ENCODE assay signal across 1 cellular context in the genomic region with DNA sequence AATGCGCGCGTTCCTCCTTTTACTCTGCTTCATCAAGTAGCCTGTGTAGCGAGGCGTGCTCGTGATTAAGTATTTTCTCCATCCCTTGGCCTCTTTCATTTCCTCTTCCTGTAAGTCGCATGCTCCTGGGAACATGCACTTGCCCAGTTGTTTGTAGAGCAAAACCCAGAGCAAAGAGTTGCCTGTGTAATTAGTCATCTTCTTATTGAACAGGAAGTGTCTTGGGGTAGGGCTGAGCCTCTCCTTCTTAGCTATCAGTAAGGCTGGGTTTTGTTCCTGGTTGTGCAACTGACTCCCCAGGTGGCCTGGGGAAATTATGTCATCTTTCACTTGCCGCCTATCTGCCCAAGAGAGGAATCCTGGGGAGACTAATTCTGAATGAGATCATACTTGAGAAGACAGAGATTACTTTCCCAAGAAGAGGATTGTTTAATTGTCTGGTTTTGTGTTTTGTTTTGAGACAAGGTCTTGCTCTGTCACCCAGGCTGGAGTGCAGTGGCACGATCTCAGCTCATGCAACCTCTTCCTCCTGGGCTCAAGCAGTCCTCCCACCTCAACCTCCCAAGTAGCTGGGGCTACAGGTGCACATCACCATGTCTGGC.
TF ChIP-seq lines count a peak whose summit lies in the region.

No MANE protein-coding gene starts in this region.

TF ChIP-seq in K562, 482 proteins besides CTCF, POLR2A, EP300 and RAD21 (continued from another document and continues in another):
- TF ChIP-seq, protein P1, sequence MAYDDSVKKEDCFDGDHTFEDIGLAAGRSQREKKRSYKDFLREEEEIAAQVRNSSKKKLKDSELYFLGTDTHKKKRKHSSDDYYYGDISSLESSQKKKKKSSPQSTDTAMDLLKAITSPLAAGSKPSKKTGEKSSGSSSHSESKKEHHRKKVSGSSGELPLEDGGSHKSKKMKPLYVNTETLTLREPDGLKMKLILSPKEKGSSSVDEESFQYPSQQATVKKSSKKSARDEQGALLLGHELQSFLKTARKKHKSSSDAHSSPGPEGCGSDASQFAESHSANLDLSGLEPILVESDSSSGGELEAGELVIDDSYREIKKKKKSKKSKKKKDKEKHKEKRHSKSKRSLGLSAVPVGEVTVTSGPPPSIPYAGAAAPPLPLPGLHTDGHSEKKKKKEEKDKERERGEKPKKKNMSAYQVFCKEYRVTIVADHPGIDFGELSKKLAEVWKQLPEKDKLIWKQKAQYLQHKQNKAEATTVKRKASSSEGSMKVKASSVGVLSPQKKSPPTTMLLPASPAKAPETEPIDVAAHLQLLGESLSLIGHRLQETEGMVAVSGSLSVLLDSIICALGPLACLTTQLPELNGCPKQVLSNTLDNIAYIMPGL (CRISPR knock-in tag; IDR thresholded peaks at IDR 0.05), result no peak
- TF ChIP-seq LARP7 (IDR thresholded peaks at IDR 0.05) (no peak), SPI1 (IDR thresholded peaks at IDR 0.05; ENCODE audit: borderline replicate concordance, low read depth, low read length) (peak; percentile 76; the same call in 1 of the 2 replicates), ZFP36 (IDR thresholded peaks at IDR 0.05; ENCODE audit: low read depth, low read length, partially characterized antibody) (peak; percentile 25), SETDB1 (IDR thresholded peaks at IDR 0.05; ENCODE audit: low read length) (no peak), KLF10 (CRISPR knock-in tag; IDR thresholded peaks at IDR 0.05) (no peak), CBX8 (IDR thresholded peaks at IDR 0.05; ENCODE audit: borderline replicate concordance, extremely low read depth, low read depth, low read length, poor library complexity, severe bottlenecking) (no peak), IFI16 (CRISPR knock-in tag; IDR thresholded peaks at IDR 0.05) (no peak), GATA2 (CRISPR knock-in tag; IDR thresholded peaks at IDR 0.05) (no peak), MCM2 (IDR thresholded peaks at IDR 0.05; ENCODE audit: low read depth) (no peak), ZBTB8A (IDR thresholded peaks at IDR 0.05; ENCODE audit: partially characterized antibody) (no peak), ZEB2 (IDR thresholded peaks at IDR 0.05) (peak; percentile 81), CREB1 (IDR thresholded peaks at IDR 0.05) (no peak), CREB1 (CRISPR knock-in tag; IDR thresholded peaks at IDR 0.05) (no peak), MTA2 (IDR thresholded peaks at IDR 0.05; ENCODE audit: low read depth) (no peak), ZNF24 (IDR thresholded peaks at IDR 0.05) (0 out of 2 replicates have a peak, but pooled peaks have one; percentile 24), KLF1 (tag; IDR thresholded peaks at IDR 0.05) (no peak), ZNF12 (CRISPR knock-in tag; IDR thresholded peaks at IDR 0.05) (no peak), KDM2B (CRISPR knock-in tag; IDR thresholded peaks at IDR 0.05) (no peak), POLR2AphosphoS5 (IDR thresholded peaks at IDR 0.05; ENCODE audit: control insufficient read depth, insufficient read depth, low read depth, low read length) (peak; percentile 59; the same call in 1 of the 2 replicates), HIVEP1 (CRISPR knock-in tag; IDR thresholded peaks at IDR 0.05) (no peak), GABPB2 (CRISPR knock-in tag; conservative IDR thresholded peaks at IDR 0.05) (no peak), PYGO2 (tag; IDR thresholded peaks at IDR 0.05) (no peak), ZNF3 (CRISPR knock-in tag; IDR thresholded peaks at IDR 0.05) (no peak), SIN3A (IDR thresholded peaks at IDR 0.05; ENCODE audit: borderline replicate concordance in 2 of 2, control insufficient read depth in 1 of 2, low read depth in 2 of 2, low read length in 2 of 2) (no peak), HDAC2 (IDR thresholded peaks at IDR 0.05) (peak; percentile 57; the same call in 1 of the 2 replicates), ZKSCAN1 (IDR thresholded peaks at IDR 0.05; ENCODE audit: low read depth, low read length) (no peak), CBFA2T2 (conservative IDR thresholded peaks at IDR 0.05) (peak; percentile 57), PML (IDR thresholded peaks at IDR 0.05; ENCODE audit: low read length) (no peak), ZNF77 (CRISPR knock-in tag; IDR thresholded peaks at IDR 0.05) (no peak), NR2C1 (IDR thresholded peaks at IDR 0.05) (no peak), NR2C1 (tag; IDR thresholded peaks at IDR 0.05) (no peak), CBX5 (IDR thresholded peaks at IDR 0.05; ENCODE audit: borderline replicate concordance, low read depth) (no peak; the same call in 1 of the 2 replicates)
- TF ChIP-seq, protein P2, sequence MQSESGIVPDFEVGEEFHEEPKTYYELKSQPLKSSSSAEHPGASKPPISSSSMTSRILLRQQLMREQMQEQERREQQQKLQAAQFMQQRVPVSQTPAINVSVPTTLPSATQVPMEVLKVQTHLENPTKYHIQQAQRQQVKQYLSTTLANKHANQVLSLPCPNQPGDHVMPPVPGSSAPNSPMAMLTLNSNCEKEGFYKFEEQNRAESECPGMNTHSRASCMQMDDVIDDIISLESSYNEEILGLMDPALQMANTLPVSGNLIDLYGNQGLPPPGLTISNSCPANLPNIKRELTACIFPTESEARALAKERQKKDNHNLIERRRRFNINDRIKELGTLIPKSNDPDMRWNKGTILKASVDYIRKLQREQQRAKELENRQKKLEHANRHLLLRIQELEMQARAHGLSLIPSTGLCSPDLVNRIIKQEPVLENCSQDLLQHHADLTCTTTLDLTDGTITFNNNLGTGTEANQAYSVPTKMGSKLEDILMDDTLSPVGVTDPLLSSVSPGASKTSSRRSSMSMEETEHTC (IDR thresholded peaks at IDR 0.05), result no peak
- TF ChIP-seq, protein P3, sequence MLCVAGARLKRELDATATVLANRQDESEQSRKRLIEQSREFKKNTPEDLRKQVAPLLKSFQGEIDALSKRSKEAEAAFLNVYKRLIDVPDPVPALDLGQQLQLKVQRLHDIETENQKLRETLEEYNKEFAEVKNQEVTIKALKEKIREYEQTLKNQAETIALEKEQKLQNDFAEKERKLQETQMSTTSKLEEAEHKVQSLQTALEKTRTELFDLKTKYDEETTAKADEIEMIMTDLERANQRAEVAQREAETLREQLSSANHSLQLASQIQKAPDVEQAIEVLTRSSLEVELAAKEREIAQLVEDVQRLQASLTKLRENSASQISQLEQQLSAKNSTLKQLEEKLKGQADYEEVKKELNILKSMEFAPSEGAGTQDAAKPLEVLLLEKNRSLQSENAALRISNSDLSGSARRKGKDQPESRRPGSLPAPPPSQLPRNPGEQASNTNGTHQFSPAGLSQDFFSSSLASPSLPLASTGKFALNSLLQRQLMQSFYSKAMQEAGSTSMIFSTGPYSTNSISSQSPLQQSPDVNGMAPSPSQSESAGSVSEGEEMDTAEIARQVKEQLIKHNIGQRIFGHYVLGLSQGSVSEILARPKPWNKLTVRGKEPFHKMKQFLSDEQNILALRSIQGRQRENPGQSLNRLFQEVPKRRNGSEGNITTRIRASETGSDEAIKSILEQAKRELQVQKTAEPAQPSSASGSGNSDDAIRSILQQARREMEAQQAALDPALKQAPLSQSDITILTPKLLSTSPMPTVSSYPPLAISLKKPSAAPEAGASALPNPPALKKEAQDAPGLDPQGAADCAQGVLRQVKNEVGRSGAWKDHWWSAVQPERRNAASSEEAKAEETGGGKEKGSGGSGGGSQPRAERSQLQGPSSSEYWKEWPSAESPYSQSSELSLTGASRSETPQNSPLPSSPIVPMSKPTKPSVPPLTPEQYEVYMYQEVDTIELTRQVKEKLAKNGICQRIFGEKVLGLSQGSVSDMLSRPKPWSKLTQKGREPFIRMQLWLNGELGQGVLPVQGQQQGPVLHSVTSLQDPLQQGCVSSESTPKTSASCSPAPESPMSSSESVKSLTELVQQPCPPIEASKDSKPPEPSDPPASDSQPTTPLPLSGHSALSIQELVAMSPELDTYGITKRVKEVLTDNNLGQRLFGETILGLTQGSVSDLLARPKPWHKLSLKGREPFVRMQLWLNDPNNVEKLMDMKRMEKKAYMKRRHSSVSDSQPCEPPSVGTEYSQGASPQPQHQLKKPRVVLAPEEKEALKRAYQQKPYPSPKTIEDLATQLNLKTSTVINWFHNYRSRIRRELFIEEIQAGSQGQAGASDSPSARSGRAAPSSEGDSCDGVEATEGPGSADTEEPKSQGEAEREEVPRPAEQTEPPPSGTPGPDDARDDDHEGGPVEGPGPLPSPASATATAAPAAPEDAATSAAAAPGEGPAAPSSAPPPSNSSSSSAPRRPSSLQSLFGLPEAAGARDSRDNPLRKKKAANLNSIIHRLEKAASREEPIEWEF (CRISPR knock-in tag; IDR thresholded peaks at IDR 0.05), result no peak
- TF ChIP-seq, protein P4, sequence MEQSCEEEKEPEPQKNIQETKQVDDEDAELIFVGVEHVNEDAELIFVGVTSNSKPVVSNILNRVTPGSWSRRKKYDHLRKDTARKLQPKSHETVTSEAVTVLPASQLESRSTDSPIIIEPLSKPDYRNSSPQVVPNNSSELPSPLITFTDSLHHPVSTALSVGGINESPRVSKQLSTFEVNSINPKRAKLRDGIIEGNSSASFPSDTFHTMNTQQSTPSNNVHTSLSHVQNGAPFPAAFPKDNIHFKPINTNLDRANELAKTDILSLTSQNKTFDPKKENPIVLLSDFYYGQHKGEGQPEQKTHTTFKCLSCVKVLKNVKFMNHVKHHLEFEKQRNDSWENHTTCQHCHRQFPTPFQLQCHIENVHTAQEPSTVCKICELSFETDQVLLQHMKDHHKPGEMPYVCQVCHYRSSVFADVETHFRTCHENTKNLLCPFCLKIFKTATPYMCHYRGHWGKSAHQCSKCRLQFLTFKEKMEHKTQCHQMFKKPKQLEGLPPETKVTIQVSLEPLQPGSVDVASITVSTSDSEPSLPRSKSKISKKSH (CRISPR knock-in tag; IDR thresholded peaks at IDR 0.05), result no peak
- TF ChIP-seq, protein P5, sequence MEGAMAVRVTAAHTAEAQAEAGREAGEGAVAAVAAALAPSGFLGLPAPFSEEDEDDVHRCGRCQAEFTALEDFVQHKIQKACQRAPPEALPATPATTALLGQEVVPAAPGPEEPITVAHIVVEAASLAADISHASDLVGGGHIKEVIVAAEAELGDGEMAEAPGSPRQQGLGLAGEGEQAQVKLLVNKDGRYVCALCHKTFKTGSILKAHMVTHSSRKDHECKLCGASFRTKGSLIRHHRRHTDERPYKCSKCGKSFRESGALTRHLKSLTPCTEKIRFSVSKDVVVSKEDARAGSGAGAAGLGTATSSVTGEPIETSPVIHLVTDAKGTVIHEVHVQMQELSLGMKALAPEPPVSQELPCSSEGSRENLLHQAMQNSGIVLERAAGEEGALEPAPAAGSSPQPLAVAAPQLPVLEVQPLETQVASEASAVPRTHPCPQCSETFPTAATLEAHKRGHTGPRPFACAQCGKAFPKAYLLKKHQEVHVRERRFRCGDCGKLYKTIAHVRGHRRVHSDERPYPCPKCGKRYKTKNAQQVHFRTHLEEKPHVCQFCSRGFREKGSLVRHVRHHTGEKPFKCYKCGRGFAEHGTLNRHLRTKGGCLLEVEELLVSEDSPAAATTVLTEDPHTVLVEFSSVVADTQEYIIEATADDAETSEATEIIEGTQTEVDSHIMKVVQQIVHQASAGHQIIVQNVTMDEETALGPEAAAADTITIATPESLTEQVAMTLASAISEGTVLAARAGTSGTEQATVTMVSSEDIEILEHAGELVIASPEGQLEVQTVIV (CRISPR knock-in tag; IDR thresholded peaks at IDR 0.05; ENCODE audit: borderline replicate concordance), result no peak
- TF ChIP-seq, protein P6, sequence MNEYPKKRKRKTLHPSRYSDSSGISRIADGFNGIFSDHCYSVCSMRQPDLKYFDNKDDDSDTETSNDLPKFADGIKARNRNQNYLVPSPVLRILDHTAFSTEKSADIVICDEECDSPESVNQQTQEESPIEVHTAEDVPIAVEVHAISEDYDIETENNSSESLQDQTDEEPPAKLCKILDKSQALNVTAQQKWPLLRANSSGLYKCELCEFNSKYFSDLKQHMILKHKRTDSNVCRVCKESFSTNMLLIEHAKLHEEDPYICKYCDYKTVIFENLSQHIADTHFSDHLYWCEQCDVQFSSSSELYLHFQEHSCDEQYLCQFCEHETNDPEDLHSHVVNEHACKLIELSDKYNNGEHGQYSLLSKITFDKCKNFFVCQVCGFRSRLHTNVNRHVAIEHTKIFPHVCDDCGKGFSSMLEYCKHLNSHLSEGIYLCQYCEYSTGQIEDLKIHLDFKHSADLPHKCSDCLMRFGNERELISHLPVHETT (CRISPR knock-in tag; conservative IDR thresholded peaks at IDR 0.05 in 1 of 2, IDR thresholded peaks at IDR 0.05 in 1 of 2), result 0 out of 4 replicates have a peak, but pooled peaks of 1 of the 2 experiments have one; percentile 40
- TF ChIP-seq, protein P7, sequence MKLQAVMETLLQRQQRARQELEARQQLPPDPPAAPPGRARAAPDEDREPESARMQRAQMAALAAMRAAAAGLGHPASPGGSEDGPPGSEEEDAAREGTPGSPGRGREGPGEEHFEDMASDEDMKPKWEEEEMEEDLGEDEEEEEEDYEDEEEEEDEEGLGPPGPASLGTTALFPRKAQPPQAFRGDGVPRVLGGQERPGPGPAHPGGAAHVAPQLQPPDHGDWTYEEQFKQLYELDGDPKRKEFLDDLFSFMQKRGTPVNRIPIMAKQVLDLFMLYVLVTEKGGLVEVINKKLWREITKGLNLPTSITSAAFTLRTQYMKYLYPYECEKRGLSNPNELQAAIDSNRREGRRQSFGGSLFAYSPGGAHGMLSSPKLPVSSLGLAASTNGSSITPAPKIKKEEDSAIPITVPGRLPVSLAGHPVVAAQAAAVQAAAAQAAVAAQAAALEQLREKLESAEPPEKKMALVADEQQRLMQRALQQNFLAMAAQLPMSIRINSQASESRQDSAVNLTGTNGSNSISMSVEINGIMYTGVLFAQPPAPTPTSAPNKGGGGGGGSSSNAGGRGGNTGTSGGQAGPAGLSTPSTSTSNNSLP (IDR thresholded peaks at IDR 0.05; ENCODE audit: borderline replicate concordance, low read depth, low read length), result no peak
- TF ChIP-seq, protein P8, sequence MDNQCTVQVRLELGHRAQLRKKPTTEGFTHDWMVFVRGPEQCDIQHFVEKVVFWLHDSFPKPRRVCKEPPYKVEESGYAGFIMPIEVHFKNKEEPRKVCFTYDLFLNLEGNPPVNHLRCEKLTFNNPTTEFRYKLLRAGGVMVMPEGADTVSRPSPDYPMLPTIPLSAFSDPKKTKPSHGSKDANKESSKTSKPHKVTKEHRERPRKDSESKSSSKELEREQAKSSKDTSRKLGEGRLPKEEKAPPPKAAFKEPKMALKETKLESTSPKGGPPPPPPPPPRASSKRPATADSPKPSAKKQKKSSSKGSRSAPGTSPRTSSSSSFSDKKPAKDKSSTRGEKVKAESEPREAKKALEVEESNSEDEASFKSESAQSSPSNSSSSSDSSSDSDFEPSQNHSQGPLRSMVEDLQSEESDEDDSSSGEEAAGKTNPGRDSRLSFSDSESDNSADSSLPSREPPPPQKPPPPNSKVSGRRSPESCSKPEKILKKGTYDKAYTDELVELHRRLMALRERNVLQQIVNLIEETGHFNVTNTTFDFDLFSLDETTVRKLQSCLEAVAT (IDR thresholded peaks at IDR 0.05), result no peak
- TF ChIP-seq, protein P9, sequence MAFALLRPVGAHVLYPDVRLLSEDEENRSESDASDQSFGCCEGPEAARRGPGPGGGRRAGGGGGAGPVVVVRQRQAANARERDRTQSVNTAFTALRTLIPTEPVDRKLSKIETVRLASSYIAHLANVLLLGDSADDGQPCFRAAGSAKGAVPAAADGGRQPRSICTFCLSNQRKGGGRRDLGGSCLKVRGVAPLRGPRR (CRISPR knock-in tag; IDR thresholded peaks at IDR 0.05), result no peak
- TF ChIP-seq, protein P10, sequence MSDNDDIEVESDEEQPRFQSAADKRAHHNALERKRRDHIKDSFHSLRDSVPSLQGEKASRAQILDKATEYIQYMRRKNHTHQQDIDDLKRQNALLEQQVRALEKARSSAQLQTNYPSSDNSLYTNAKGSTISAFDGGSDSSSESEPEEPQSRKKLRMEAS (CRISPR knock-in tag; IDR thresholded peaks at IDR 0.05), result peak; percentile 29; the same call in 1 of the 2 replicates
- TF ChIP-seq, protein P11, sequence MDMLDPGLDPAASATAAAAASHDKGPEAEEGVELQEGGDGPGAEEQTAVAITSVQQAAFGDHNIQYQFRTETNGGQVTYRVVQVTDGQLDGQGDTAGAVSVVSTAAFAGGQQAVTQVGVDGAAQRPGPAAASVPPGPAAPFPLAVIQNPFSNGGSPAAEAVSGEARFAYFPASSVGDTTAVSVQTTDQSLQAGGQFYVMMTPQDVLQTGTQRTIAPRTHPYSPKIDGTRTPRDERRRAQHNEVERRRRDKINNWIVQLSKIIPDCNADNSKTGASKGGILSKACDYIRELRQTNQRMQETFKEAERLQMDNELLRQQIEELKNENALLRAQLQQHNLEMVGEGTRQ (CRISPR knock-in tag; IDR thresholded peaks at IDR 0.05), result no peak
